In the genomic region with DNA sequence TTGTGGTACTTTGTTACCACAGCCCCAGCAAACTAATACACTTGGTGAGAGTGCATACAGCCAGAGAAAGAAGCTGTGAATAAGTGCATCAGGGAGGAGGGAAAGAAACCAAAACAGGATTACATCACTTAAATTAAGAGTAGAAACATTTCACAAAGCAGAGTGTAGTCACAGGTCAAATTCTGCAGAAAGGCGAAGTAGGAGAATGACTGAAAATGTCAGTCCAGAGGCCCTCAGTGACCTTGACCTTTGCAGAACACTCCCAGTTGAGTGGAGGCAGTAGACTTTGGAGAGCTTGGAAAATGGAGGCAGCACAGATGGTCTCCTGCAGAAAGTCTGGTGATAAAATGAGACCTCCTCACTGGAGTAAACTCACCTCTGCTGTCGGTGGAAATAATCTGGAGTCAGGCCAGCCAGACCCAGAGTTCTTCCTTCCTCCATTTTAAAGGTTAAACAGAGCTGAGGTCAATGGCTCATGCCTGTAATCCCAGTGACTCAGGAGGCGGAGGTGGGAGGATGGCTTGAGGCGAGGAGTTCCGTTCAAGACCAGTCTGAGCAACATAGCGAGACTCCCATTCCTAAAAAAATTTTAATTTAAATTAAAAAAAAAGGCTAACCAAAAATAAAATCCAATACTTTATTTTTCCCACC, we compare ENCODE assay signal across 16 cellular contexts. TPM values are rescaled to one million over a fixed set of nuclear protein-coding genes. Genes with fewer than 3 reads are reported as not detected.
"Had no signal": no experiment of that assay in that cellular context is flagged by ENCODE, and none has a peak within 500 bp of the region (broad histone marks: within the 10 kb centered on the region; RNA-seq: fewer than 3 reads in every experiment).

No MANE protein-coding gene starts in this region.

- H3K27me3 ChIP-seq: ascending aorta, sigmoid colon had no signal

- H3K4me1 Mint-ChIP-seq: natural killer cell had no signal

- H3K9me3 Mint-ChIP-seq: activated T-helper 1 cell treated with anti-CD3 and anti-CD28 coated beads, Interleukin-12 subunit alpha, Interleukin-12 subunit beta, Interleukin-2, Interleukin-4 antibody, amounts not matched to agents 30 ng/mL and 10 ng/mL and 1 ng/mL, durations not matched to agents 14 hours and 24 hours and 36 hours; endodermal cell; T-helper 2 cell treated with Interferon-gamma antibody and Interleukin-4, amounts not matched to agents 5 μg/mL and 100 μg/mL, for 36 hours had no signal

- DNase-seq: activated CD4-positive, alpha-beta T cell treated with anti-CD3 and anti-CD28 coated beads, Interleukin-2, amount 50 U/mL, for 1 hour; activated CD8-positive, alpha-beta memory T cell treated with anti-CD3 and anti-CD28 coated beads for 24 hours; dorsolateral prefrontal cortex; endodermal cell; hypothalamus; kidney glomerular epithelial cell; mesendoderm; natural killer cell; sigmoid colon; stimulated activated CD4-positive, alpha-beta T cell treated with anti-CD3 and anti-CD28 coated beads, Interleukin-1b, Interleukin-23, amount 100 ng/mL, for 48 hours had no signal

- H3K27ac Mint-ChIP-seq: activated T-helper 1 cell treated with anti-CD3 and anti-CD28 coated beads, Interleukin-12 subunit alpha, Interleukin-12 subunit beta, Interleukin-2, Interleukin-4 antibody, amounts not matched to agents 30 ng/mL and 10 ng/mL and 1 ng/mL, durations not matched to agents 14 hours and 24 hours and 36 hours; endodermal cell; natural killer cell; T-helper 2 cell treated with Interferon-gamma antibody and Interleukin-4, amounts not matched to agents 5 μg/mL and 100 μg/mL, for 36 hours had no signal

- H3K27ac ChIP-seq: ascending aorta, dorsolateral prefrontal cortex, neutrophil, parathyroid adenoma, sigmoid colon, thoracic aorta had no signal

- H3K4me3 ChIP-seq: ascending aorta, dorsolateral prefrontal cortex, sigmoid colon, thoracic aorta had no signal

- H3K36me3 Mint-ChIP-seq: natural killer cell had no signal

- H3K4me3 Mint-ChIP-seq: activated T-helper 1 cell treated with anti-CD3 and anti-CD28 coated beads, Interleukin-12 subunit alpha, Interleukin-12 subunit beta, Interleukin-2, Interleukin-4 antibody, amounts not matched to agents 30 ng/mL and 10 ng/mL and 1 ng/mL, durations not matched to agents 14 hours and 24 hours and 36 hours; endodermal cell; natural killer cell; T-helper 2 cell treated with Interferon-gamma antibody and Interleukin-4, amounts not matched to agents 5 μg/mL and 100 μg/mL, for 36 hours had no signal

RNA-seq across cellular contexts. Expression of a gene that starts 5.0 kb away (rescaled TPM):
- total RNA-seq: ascending aorta, endodermal cell had no signal

RNA-seq across cellular contexts. Expression of a gene that starts 38.1 kb away (rescaled TPM):
- total RNA-seq: ascending aorta, sigmoid colon, thoracic aorta had no signal
